Comparison of ENCODE assay signal across 8 cellular contexts in genomic region chrX:250965-251761, GRCh38. TPM values are rescaled to one million over a fixed set of nuclear protein-coding genes. Genes with fewer than 3 reads are reported as not detected.
A peak's percentile ranks its signal among the peaks of the same experiment; 100 is the strongest.
DNase-seq lines count a peak whose midpoint lies in the region; ATAC-seq, FAIRE-seq and TF ChIP-seq lines count a peak whose summit lies in the region.
"Not testable (repeated sequence)": the region's sequence is repeated elsewhere in the genome, so short reads cannot be mapped to it uniquely, and the experiment has no call there.

No MANE protein-coding gene starts in this region.

- H4K91ac ChIP-seq in H1 (replicated peaks; ENCODE audit: insufficient read length, low read length), result not testable (repeated sequence)

- ATAC-seq in T-helper 17 cell; natural killer cell treated with Interleukin-12 subunit alpha and Interleukin-12 subunit beta and Interleukin-15 and Interleukin-18, amount 100 ng/mL, for 72 hours: not testable (repeated sequence)
- ATAC-seq in activated CD8-positive, alpha-beta memory T cell treated with anti-CD3 and anti-CD28 coated beads, Interleukin-2, amount 10 ng/mL, durations not matched to agents 7 days and 5 days, result peak; percentile 45

- FAIRE-seq in H1 (lab: Jason Lieb, UNC), result not testable (repeated sequence)

- not testable (repeated sequence) for H3K9me3 Mint-ChIP-seq in IgD-negative memory B cell; activated CD8-positive, alpha-beta memory T cell treated with anti-CD3 and anti-CD28 coated beads, Interleukin-2, amount 10 ng/mL, durations not matched to agents 7 days and 5 days (ENCODE audit: low read depth); activated naive CD4-positive, alpha-beta T cell treated with anti-CD3 and anti-CD28 coated beads, Interleukin-2, amount 50 U/mL, for 24 hours; natural killer cell treated with Interleukin-12 subunit alpha and Interleukin-12 subunit beta and Interleukin-15 and Interleukin-18, amount 100 ng/mL, for 72 hours

- peak overlapping the region; percentile 72 to 90 (median 80) for H3K4me3 Mint-ChIP-seq in IgD-negative memory B cell
- peak overlapping the region; percentile 28 for H3K4me3 Mint-ChIP-seq in T-helper 17 cell
- peak overlapping the region; percentile 54 for H3K4me3 Mint-ChIP-seq in activated CD8-positive, alpha-beta memory T cell treated with anti-CD3 and anti-CD28 coated beads, Interleukin-2, amount 10 ng/mL, durations not matched to agents 7 days and 5 days
- peak overlapping the region; percentile 51 for H3K4me3 Mint-ChIP-seq in activated naive CD4-positive, alpha-beta T cell treated with anti-CD3 and anti-CD28 coated beads, Interleukin-2, amount 50 U/mL, for 24 hours
- not testable (repeated sequence) for H3K4me3 Mint-ChIP-seq in natural killer cell treated with Interleukin-12 subunit alpha and Interleukin-12 subunit beta and Interleukin-15 and Interleukin-18, amount 100 ng/mL, for 72 hours

- not testable (repeated sequence) for H2BK20ac ChIP-seq in H1 (ENCODE audit: low read length)

- not testable (repeated sequence) for H3K4ac ChIP-seq in H1 (replicated peaks; ENCODE audit: insufficient read length, low read depth, low read length)

- peak overlapping the region; percentile 30 to 61 (median 43); a peak in 17 of 22 replicates for H3K4me2 ChIP-seq in BLaER1 treated with 17β-estradiol and CSF1 and Interleukin-3, amounts not matched to agents 10 nM and 100 nM
- not testable (repeated sequence) for H3K4me2 ChIP-seq in H1 (ENCODE audit: insufficient read depth in 1 of 2, low read depth in 2 of 2, low read length in 2 of 2)

- not testable (repeated sequence) for DNase-seq in T-helper 17 cell; activated CD8-positive, alpha-beta memory T cell treated with anti-CD3 and anti-CD28 coated beads, Interleukin-2, amount 10 ng/mL, durations not matched to agents 7 days and 5 days; H1 (ENCODE audit: low read depth in 1 of 2, low spot score in 2 of 2); natural killer cell treated with Interleukin-12 subunit alpha and Interleukin-12 subunit beta and Interleukin-15 and Interleukin-18, amount 100 ng/mL, for 72 hours (ENCODE audit: low spot score)

- H3K27me3 Mint-ChIP-seq in IgD-negative memory B cell; T-helper 17 cell; activated CD8-positive, alpha-beta memory T cell treated with anti-CD3 and anti-CD28 coated beads, Interleukin-2, amount 10 ng/mL, durations not matched to agents 7 days and 5 days; activated naive CD4-positive, alpha-beta T cell treated with anti-CD3 and anti-CD28 coated beads, Interleukin-2, amount 50 U/mL, for 24 hours; natural killer cell treated with Interleukin-12 subunit alpha and Interleukin-12 subunit beta and Interleukin-15 and Interleukin-18, amount 100 ng/mL, for 72 hours: not testable (repeated sequence)

- H3K9ac ChIP-seq in BLaER1 treated with 17β-estradiol and CSF1 and Interleukin-3, amounts not matched to agents 10 nM and 100 nM, result 0 out of 22 replicates have a peak overlapping the region, but pooled peaks of 1 of the 11 experiments have one; percentile 26
- H3K9ac ChIP-seq in H1 (replicated peaks in 1 of 4; ENCODE audit: extremely low read depth in 1 of 4, low read depth in 3 of 4, low read length in 3 of 4), result not testable (repeated sequence)

- H3K36me3 ChIP-seq in BLaER1 treated with 17β-estradiol and CSF1 and Interleukin-3, amounts not matched to agents 10 nM and 100 nM; H1 (ENCODE audit: control insufficient read depth in 2 of 4, insufficient read depth in 4 of 4, low read length in 3 of 4); thymus (ENCODE audit: control insufficient read depth, insufficient read depth): not testable (repeated sequence)

- not testable (repeated sequence) for H3K27me3 ChIP-seq in BLaER1 treated with 17β-estradiol and CSF1 and Interleukin-3, amounts not matched to agents 10 nM and 100 nM; H1 (replicated peaks in 1 of 4; ENCODE audit: control insufficient read depth in 3 of 4, extremely low read depth in 1 of 4, insufficient read depth in 3 of 4, low read length in 3 of 4); thymus (ENCODE audit: control insufficient read depth, insufficient read depth)

- not testable (repeated sequence) for H3K23me2 ChIP-seq in H1 (ENCODE audit: low read depth, low read length)

- H3K56ac ChIP-seq in H1 (replicated peaks; ENCODE audit: insufficient read length, low read depth, low read length), result not testable (repeated sequence)

- H2AK5ac ChIP-seq in H1 (ENCODE audit: low read depth, low read length), result not testable (repeated sequence)

- not testable (repeated sequence) for TF ChIP-seq POLR2A in H1 (IDR thresholded peaks at IDR 0.05; ENCODE audit: control extremely low read depth in 1 of 2, low read depth in 2 of 2, low read length in 2 of 2)

- not testable (repeated sequence) for TF ChIP-seq EP300 in H1 (IDR thresholded peaks at IDR 0.05; ENCODE audit: borderline replicate concordance in 1 of 2, low read depth in 2 of 2, low read length in 2 of 2)

- peaks cover 0 to 12% (median 4%) of the 10 kb centered on the region in 10 experiments; a peak in 8 of 20 replicates for H3K4me1 ChIP-seq in BLaER1 treated with 17β-estradiol and CSF1 and Interleukin-3, amounts not matched to agents 10 nM and 100 nM
- H3K4me1 ChIP-seq in H1 (replicated peaks in 1 of 4; ENCODE audit: control insufficient read depth in 3 of 4, insufficient read depth in 4 of 4, low read length in 3 of 4); thymus (ENCODE audit: control insufficient read depth, insufficient read depth, low read length): not testable (repeated sequence)

- not testable (repeated sequence) for H3K36me3 Mint-ChIP-seq in IgD-negative memory B cell; T-helper 17 cell (ENCODE audit: low read depth); activated CD8-positive, alpha-beta memory T cell treated with anti-CD3 and anti-CD28 coated beads, Interleukin-2, amount 10 ng/mL, durations not matched to agents 7 days and 5 days; activated naive CD4-positive, alpha-beta T cell treated with anti-CD3 and anti-CD28 coated beads, Interleukin-2, amount 50 U/mL, for 24 hours; natural killer cell treated with Interleukin-12 subunit alpha and Interleukin-12 subunit beta and Interleukin-15 and Interleukin-18, amount 100 ng/mL, for 72 hours

- POLR2A ChIA-PET in H1 (lab: Charles Lee; ENCODE audit: partially characterized antibody), result not testable (repeated sequence)

- H2BK5ac ChIP-seq in H1 (ENCODE audit: low read depth, low read length), result not testable (repeated sequence)

- not testable (repeated sequence) for H4K5ac ChIP-seq in H1 (ENCODE audit: insufficient read length, low read depth, low read length)

- CTCF ChIA-PET in activated CD8-positive, alpha-beta memory T cell treated with anti-CD3 and anti-CD28 coated beads, Interleukin-2, amount 10 ng/mL, durations not matched to agents 7 days and 5 days (lab: Charles Lee); H1 (lab: Charles Lee; ENCODE audit: partially characterized antibody): not testable (repeated sequence)

- H3K27ac ChIP-seq in BLaER1 treated with 17β-estradiol and CSF1 and Interleukin-3, amounts not matched to agents 10 nM and 100 nM, result peak overlapping the region in 4 of 11 experiments; percentile 40 to 55 (median 52); a peak in 5 of 22 replicates
- not testable (repeated sequence) for H3K27ac ChIP-seq in H1 (ENCODE audit: low read depth, low read length)
- H3K27ac ChIP-seq in thymus (ENCODE audit: low read depth), result peak overlapping the region; percentile 33

- not testable (repeated sequence) for H3K79me1 ChIP-seq in H1 (ENCODE audit: low read depth, low read length)

- H3K9me3 ChIP-seq in BLaER1 treated with 17β-estradiol and CSF1 and Interleukin-3, amounts not matched to agents 10 nM and 100 nM (replicated peaks in 1 of 11), result peaks cover 0 to 15% (median 7%) of the 10 kb centered on the region in 11 experiments; a peak in 8 of 22 replicates
- not testable (repeated sequence) for H3K9me3 ChIP-seq in T-helper 17 cell (ENCODE audit: control insufficient read depth, low read length, poor library complexity, severe bottlenecking); H1 (ENCODE audit: insufficient read depth in 2 of 2, low read depth in 1 of 2, low read length in 1 of 2); thymus (ENCODE audit: control insufficient read depth)

- H3K79me2 ChIP-seq in H1 (ENCODE audit: control insufficient read depth in 1 of 2, insufficient read depth in 2 of 2, low read length in 2 of 2), result not testable (repeated sequence)

- not testable (repeated sequence) for H2BK120ac ChIP-seq in H1 (replicated peaks; ENCODE audit: low read depth, low read length)

- not testable (repeated sequence) for H4K20me1 ChIP-seq in BLaER1 treated with 17β-estradiol and CSF1 and Interleukin-3, amounts not matched to agents 10 nM and 100 nM; H1 (replicated peaks in 1 of 2; ENCODE audit: control insufficient read depth in 1 of 2, insufficient read depth in 2 of 2, low read length in 2 of 2)

- not testable (repeated sequence) for TF ChIP-seq CTCF in H1 (IDR thresholded peaks at IDR 0.05; ENCODE audit: control extremely low read depth in 1 of 3, insufficient read depth in 1 of 3, low read depth in 1 of 3, low read length in 3 of 3)

- peak overlapping the region; percentile 11 to 88 (median 40) for H3K27ac Mint-ChIP-seq in IgD-negative memory B cell
- peak overlapping the region; percentile 44 for H3K27ac Mint-ChIP-seq in T-helper 17 cell
- peak overlapping the region; percentile 92 for H3K27ac Mint-ChIP-seq in activated CD8-positive, alpha-beta memory T cell treated with anti-CD3 and anti-CD28 coated beads, Interleukin-2, amount 10 ng/mL, durations not matched to agents 7 days and 5 days
- H3K27ac Mint-ChIP-seq in activated naive CD4-positive, alpha-beta T cell treated with anti-CD3 and anti-CD28 coated beads, Interleukin-2, amount 50 U/mL, for 24 hours, result peak overlapping the region; percentile 72
- peak overlapping the region; percentile 63 to 82 for H3K27ac Mint-ChIP-seq in natural killer cell treated with Interleukin-12 subunit alpha and Interleukin-12 subunit beta and Interleukin-15 and Interleukin-18, amount 100 ng/mL, for 72 hours

- H3K4me3 ChIP-seq in BLaER1 treated with 17β-estradiol and CSF1 and Interleukin-3, amounts not matched to agents 10 nM and 100 nM, result peak overlapping the region in 1 of 10 experiments; percentile 51; a peak in 2 of 20 replicates
- H3K4me3 ChIP-seq in H1 (ENCODE audit: extremely low read depth in 1 of 4, insufficient read depth in 2 of 4, low read depth in 3 of 4, low read length in 4 of 4); thymus (ENCODE audit: low read length): not testable (repeated sequence)

- H2BK15ac ChIP-seq in H1 (ENCODE audit: low read length), result not testable (repeated sequence)

- H2BK12ac ChIP-seq in H1 (ENCODE audit: low read depth, low read length), result 0 out of 2 replicates have a peak overlapping the region, but pooled peaks have one; percentile 9

- H3K4me1 Mint-ChIP-seq in IgD-negative memory B cell (peaks cover 0 to 13% (median 8%) of the 10 kb centered on the region in 3 donors), T-helper 17 cell (peaks cover 16% of the 10 kb centered on the region)
- peaks cover 14% of the 10 kb centered on the region for H3K4me1 Mint-ChIP-seq in activated CD8-positive, alpha-beta memory T cell treated with anti-CD3 and anti-CD28 coated beads, Interleukin-2, amount 10 ng/mL, durations not matched to agents 7 days and 5 days
- peaks cover 14% of the 10 kb centered on the region for H3K4me1 Mint-ChIP-seq in activated naive CD4-positive, alpha-beta T cell treated with anti-CD3 and anti-CD28 coated beads, Interleukin-2, amount 50 U/mL, for 24 hours
- H3K4me1 Mint-ChIP-seq in natural killer cell treated with Interleukin-12 subunit alpha and Interleukin-12 subunit beta and Interleukin-15 and Interleukin-18, amount 100 ng/mL, for 72 hours (ENCODE audit: low read depth in 2 of 2), result peaks cover 6 to 11% of the 10 kb centered on the region in 2 donors

- H3K14ac ChIP-seq in H1 (ENCODE audit: insufficient read length), result not testable (repeated sequence)

- not testable (repeated sequence) for H2AFZ ChIP-seq in H1 (ENCODE audit: low read length)

- H3K18ac ChIP-seq in H1 (ENCODE audit: extremely low read depth, low read length), result not testable (repeated sequence)

- 88% methylated on average over 17 of the region's 21 CpGs; no CpG with 5 or more reads in 1 of the 2 experiments for WGBS in H1 (ENCODE audit: extremely low coverage in 1 of 2, insufficient coverage in 1 of 2, insufficient read length in 1 of 2, insufficient replicate concordance in 2 of 2, low coverage in 1 of 2, low lambda C conversion rate in 2 of 2, missing lambda C conversion rate in 1 of 2), 2 experiments
- 74% methylated on average over 21 of the region's 21 CpGs for WGBS in thymus

- not testable (repeated sequence) for TF ChIP-seq RAD21 in H1 (IDR thresholded peaks at IDR 0.05 in 1 of 2, conservative IDR thresholded peaks at IDR 0.05 in 1 of 2; ENCODE audit: low read depth in 2 of 2, low read length in 2 of 2)

- not testable (repeated sequence) for H4K8ac ChIP-seq in H1 (ENCODE audit: extremely low read depth, insufficient read depth, low read length)

- H3K23ac ChIP-seq in H1 (ENCODE audit: insufficient read length), result not testable (repeated sequence)

RNA-seq across cellular contexts. Expression of gene PLCXD1, which starts 30.0 kb away (rescaled TPM):
- 10.3 TPM for polyA plus RNA-seq in IgD-negative memory B cell
- 10 to 100 TPM; 13.0 to 17.9 TPM for total RNA-seq in T-helper 17 cell
- total RNA-seq in activated CD8-positive, alpha-beta memory T cell treated with anti-CD3 and anti-CD28 coated beads, Interleukin-2, amount 10 ng/mL, durations not matched to agents 7 days and 5 days, result 10 to 100 TPM; 41.1 to 67.9 TPM
- total RNA-seq in H1 (2021; fragmentation: NEBNext Ultra II Directional; extraction: Animal tissue kit (Norgen Biotek cat#: 25700)), result 124 and 128 TPM in 2 replicates
- 93.6 and 134 TPM in 2 replicates for polyA plus RNA-seq in H1 (2011; rRNA removed)
- 112 TPM for polyA plus RNA-seq in H1 (2011; cell fraction: cytosol; rRNA removed)
- polyA plus RNA-seq in H1 (2011; cell fraction: nucleus; rRNA removed), result 188 TPM
- polyA plus RNA-seq in H1 (2012, experiment 1 of 2), result 100 to 153 TPM (median 126 TPM) in 4 replicates
- polyA plus RNA-seq in H1 (2012, experiment 2 of 2), result 109 TPM
- 53.1 TPM for polyA plus RNA-seq in H1 (2013, experiment 1 of 2)
- polyA plus RNA-seq in H1 (2013, experiment 2 of 2), result 49.5 TPM
- 95.0 and 156 TPM in 2 replicates for polyA minus RNA-seq in H1 (2011; rRNA and poly(A)+ RNA removed)
- polyA minus RNA-seq in H1 (2011; cell fraction: cytosol; rRNA and poly(A)+ RNA removed), result 121 TPM
- polyA minus RNA-seq in H1 (2011; cell fraction: nucleus; rRNA and poly(A)+ RNA removed), result 94.0 TPM
- 10 to 100 TPM; 18.3 to 61.7 TPM for total RNA-seq in natural killer cell treated with Interleukin-12 subunit alpha and Interleukin-12 subunit beta and Interleukin-15 and Interleukin-18, amount 100 ng/mL, for 72 hours
- 11.7 TPM for polyA plus RNA-seq in thymus

Comparison
In these comparisons a context has a peak if more than half of its experiments do, and no peak if none do; other contexts are left out.
1. H3K27ac Mint-ChIP-seq: peak in every context shown above with its lines; median percentile 92 in activated CD8-positive, alpha-beta memory T cell treated with anti-CD3 and anti-CD28 coated beads, Interleukin-2, amount 10 ng/mL, durations not matched to agents 7 days and 5 days; 72 in natural killer cell treated with Interleukin-12 subunit alpha and Interleukin-12 subunit beta and Interleukin-15 and Interleukin-18, amount 100 ng/mL, for 72 hours; 72 in activated naive CD4-positive, alpha-beta T cell treated with anti-CD3 and anti-CD28 coated beads, Interleukin-2, amount 50 U/mL, for 24 hours; 44 in T-helper 17 cell; 40 in IgD-negative memory B cell.